24 cellular contexts compared by ENCODE assay signal in genomic region chr13:78040431-78040830, GRCh38.
"Had no signal": no experiment of that assay in that cellular context is flagged by ENCODE, and none has a peak within 500 bp of the region (broad histone marks: within the 10 kb centered on the region; RNA-seq: fewer than 3 reads in every experiment).

No MANE protein-coding gene starts in this region.

- H3K27me3 ChIP-seq: hepatocyte, neutrophil, right atrium auricular region, right lobe of liver, stomach, testis, thyroid gland, transverse colon, upper lobe of right lung had no signal

- H3K4me1 ChIP-seq: left ventricle myocardium inferior, parathyroid adenoma, psoas muscle, right atrium auricular region, right lobe of liver, stomach, testis, thyroid gland, transverse colon, upper lobe of right lung had no signal

- H3K79me2 ChIP-seq: hepatocyte, parathyroid adenoma had no signal

- H3K4me3 ChIP-seq: hepatocyte, left ventricle myocardium inferior, lung, psoas muscle, right atrium auricular region, right lobe of liver, smooth muscle cell, stomach, testis, thyroid gland, transverse colon, upper lobe of right lung had no signal

- H3K36me3 ChIP-seq: left ventricle myocardium inferior, neutrophil, right atrium auricular region, right lobe of liver, stomach, thyroid gland, transverse colon, upper lobe of right lung had no signal

- H3K4me2 ChIP-seq: hepatocyte, smooth muscle cell had no signal

- DNase-seq: islet precursor cell; left ventricle myocardium inferior; mesendoderm; naive thymus-derived CD4-positive, alpha-beta T cell; occipital lobe; psoas muscle; right lobe of liver; stimulated activated CD4-positive, alpha-beta T cell treated with anti-CD3 and anti-CD28 coated beads, Interleukin-1b, Interleukin-23, amount 100 ng/mL, for 48 hours; stimulated activated CD4-positive, alpha-beta T cell treated with anti-CD3 and anti-CD28 coated beads, Interleukin-2, amount 100 ng/mL, for 48 hours; stimulated activated CD4-positive, alpha-beta T cell treated with anti-CD3 and anti-CD28 coated beads, Interleukin-4, amount 100 ng/mL, for 4 hours; stimulated activated naive B cell treated with anti-CD40 and anti-IgM and Interleukin-4, amounts not matched to agents 10 μg/mL and 1 μg/mL and 100 μg/mL, for 72 hours; stimulated activated naive CD8-positive, alpha-beta T cell treated with anti-CD3 and anti-CD28 coated beads, Interleukin-15, Interleukin-2, amounts not matched to agents 100 U/mL and 50 U/mL, for 24 hours; stomach; testis; thyroid gland; transverse colon; upper lobe of right lung had no signal

- H2AFZ ChIP-seq: hepatocyte, parathyroid adenoma had no signal

- H3K9ac ChIP-seq: parathyroid adenoma had no signal

- H3K9me3 ChIP-seq: left ventricle myocardium inferior, neutrophil, psoas muscle, right atrium auricular region, right lobe of liver, stomach, testis, thyroid gland, transverse colon, upper lobe of right lung had no signal

- H3K27ac ChIP-seq: hepatocyte, left ventricle myocardium inferior, neutrophil, parathyroid adenoma, psoas muscle, right atrium auricular region, right lobe of liver, stomach, testis, thyroid gland, transverse colon, upper lobe of right lung had no signal

- ATAC-seq: naive thymus-derived CD4-positive, alpha-beta T cell; natural killer cell treated with Interleukin-12 subunit alpha and Interleukin-12 subunit beta and Interleukin-15 and Interleukin-18, amount 100 ng/mL, for 72 hours; psoas muscle; right lobe of liver; stimulated activated naive B cell treated with anti-CD40 and anti-IgM and Interleukin-4, amounts not matched to agents 10 μg/mL and 1 μg/mL and 100 μg/mL, for 72 hours; stimulated activated naive CD8-positive, alpha-beta T cell treated with anti-CD3 and anti-CD28 coated beads, Interleukin-15, Interleukin-2, amounts not matched to agents 100 U/mL and 50 U/mL, for 24 hours; upper lobe of right lung had no signal
